In the genomic region with DNA sequence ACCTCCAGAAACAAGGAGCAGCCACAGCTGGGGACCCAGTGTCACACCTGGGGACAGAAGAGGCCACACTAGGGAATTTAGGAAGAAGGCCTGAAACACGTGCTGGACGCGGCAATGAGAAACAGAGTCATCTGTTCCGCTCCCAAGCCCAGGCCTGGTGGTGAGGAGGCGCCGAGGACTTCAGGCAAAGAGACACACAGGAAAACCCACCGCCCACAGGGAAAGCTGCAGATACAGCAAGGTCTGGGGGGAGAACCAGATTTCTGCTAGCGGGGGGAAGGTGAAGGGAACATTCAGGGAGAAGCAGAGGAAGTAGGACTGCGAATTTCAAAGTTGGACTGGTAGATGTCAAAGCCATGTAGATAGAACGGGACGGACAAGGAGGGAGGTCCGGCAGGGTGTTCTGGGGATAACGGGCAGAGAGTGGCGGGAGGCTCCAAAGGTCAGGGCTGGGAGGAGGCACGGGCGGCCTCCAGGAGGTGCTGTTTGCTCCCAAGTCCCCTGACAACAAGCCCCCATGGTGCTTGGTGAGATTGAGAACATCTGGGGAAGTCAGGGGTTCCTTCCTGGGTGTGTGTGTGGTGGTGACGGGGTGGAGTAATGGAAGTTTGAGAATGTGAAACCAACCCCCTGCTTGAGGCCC, we compare ENCODE assay signal across 19 cellular contexts.
"Had no signal": no experiment of that assay in that cellular context is flagged by ENCODE, and none has a peak within 500 bp of the region (broad histone marks: within the 10 kb centered on the region; RNA-seq: fewer than 3 reads in every experiment).

No MANE protein-coding gene starts in this region.

- ATAC-seq: activated CD4-positive, CD25-positive, alpha-beta regulatory T cell treated with anti-CD3 and anti-CD28 coated beads, Interleukin-2, amount 50 U/mL, for 24 hours; gastrocnemius medialis had no signal

- H3K27me3 ChIP-seq: breast epithelium, gastrocnemius medialis had no signal

- H3K4me3 ChIP-seq: breast epithelium, coronary artery, gastrocnemius medialis, lower lobe of right lung, stomach had no signal

- H3K36me3 ChIP-seq: breast epithelium, gastrocnemius medialis, lower lobe of right lung, stomach had no signal

- FAIRE-seq: astrocyte, keratinocyte had no signal

- DNase-seq: activated CD4-positive, alpha-beta T cell treated with anti-CD3 and anti-CD28 coated beads, Interleukin-2, amount 50 U/mL, for 1 hour; activated CD8-positive, alpha-beta memory T cell treated with anti-CD3 and anti-CD28 coated beads, Interleukin-2, amount 50 U/mL, for 48 hours; activated effector memory CD4-positive, alpha-beta T cell treated with anti-CD3 and anti-CD28 coated beads, Interleukin-2, amount 50 U/mL, for 16 hours; activated T-cell treated with anti-CD3 and anti-CD28 coated beads, Interleukin-2, amount 50 U/mL, for 48 hours; gastrocnemius medialis; head of caudate nucleus; lower lobe of right lung; occipital lobe; retina; stimulated activated CD4-positive, alpha-beta T cell treated with anti-CD3 and anti-CD28 coated beads, Interleukin-12 subunit alpha, Interleukin-12 subunit beta, amount 100 ng/mL, for 4 hours; stimulated activated CD4-positive, alpha-beta T cell treated with anti-CD3 and anti-CD28 coated beads, Interleukin-1b, Interleukin-23, amount 100 ng/mL, for 48 hours; stomach; T-helper 9 cell; trophoblast cell had no signal

- H3K4me1 ChIP-seq: breast epithelium, gastrocnemius medialis, lower lobe of right lung, stomach had no signal

- H3K27ac ChIP-seq: breast epithelium, coronary artery, gastrocnemius medialis, lower lobe of right lung, stomach had no signal

- H3K9me3 ChIP-seq: breast epithelium, gastrocnemius medialis, lower lobe of right lung, stomach had no signal
